In the genomic region with DNA sequence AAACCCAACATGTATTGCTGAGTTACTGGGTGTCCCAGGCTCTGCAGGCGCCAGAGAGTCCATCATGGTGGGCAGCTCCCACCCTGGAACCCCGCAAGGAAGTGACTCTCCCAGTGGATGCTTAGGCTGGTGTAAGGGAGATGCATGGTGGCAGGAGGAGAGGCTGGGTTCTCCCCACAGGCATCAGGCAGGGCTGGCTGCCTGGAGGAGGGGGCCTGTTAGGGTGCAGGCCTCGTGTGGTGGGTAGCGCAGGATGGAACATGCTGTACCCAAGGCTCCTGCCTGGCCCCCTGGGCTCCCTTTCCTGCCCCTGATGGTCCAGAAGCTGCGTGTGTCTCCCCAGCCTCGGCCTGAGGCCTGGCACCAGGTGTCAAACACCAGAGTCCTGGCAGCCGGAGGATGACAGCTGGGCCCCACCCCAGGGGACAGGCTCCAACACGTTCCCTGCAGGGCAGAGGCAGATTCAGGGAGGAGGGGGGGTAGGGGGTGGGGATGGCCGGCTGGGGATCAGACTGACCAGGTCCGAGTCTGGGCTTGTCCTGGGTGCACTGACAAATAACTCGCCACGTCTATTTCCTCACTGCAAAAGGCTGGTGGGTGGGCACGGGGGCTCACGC, we compare ENCODE assay signal across 13 cellular contexts. TPM values are rescaled to one million over a fixed set of nuclear protein-coding genes. Genes with fewer than 3 reads are reported as not detected.
DNase-seq lines count a peak whose midpoint lies in the region; ATAC-seq and TF ChIP-seq lines count a peak whose summit lies in the region.
"Had no signal": no experiment of that assay in that cellular context is flagged by ENCODE, and none has a peak within 500 bp of the region (broad histone marks: within the 10 kb centered on the region; RNA-seq: fewer than 3 reads in every experiment).

No MANE protein-coding gene starts in this region.

- no peak overlapping the region for H3K4me2 ChIP-seq in hepatocyte

- WGBS in hepatocyte (ENCODE audit: low lambda C conversion rate, missing lambda C conversion rate), result 86% methylated on average over 14 of the region's 14 CpGs

- no peaks in the 10 kb centered on the region for H3K9me2 ChIP-seq in hepatocyte (replicated peaks; ENCODE audit: insufficient read depth)

- H3K9me3 ChIP-seq in WERI-Rb-1 (ENCODE audit: severe bottlenecking) (no peaks in the 10 kb centered on the region), hepatocyte (ENCODE audit: low read depth) (no peaks in the 10 kb centered on the region), thoracic aorta (no peaks in the 10 kb centered on the region)
- H3K9me3 ChIP-seq: pancreas had no signal

- ATAC-seq in thoracic aorta (ENCODE audit: insufficient number of reproducible peaks, low FRiP score, low read depth) (no peak), HG02678 (IDR thresholded peaks at IDR 0.05; ENCODE audit: unreplicated experiment) (no peak), HG02852 (IDR thresholded peaks at IDR 0.05; ENCODE audit: unreplicated experiment) (no peak), GM18502 (IDR thresholded peaks at IDR 0.05; ENCODE audit: poor library complexity, unreplicated experiment) (no peak)

- peaks cover 29% of the 10 kb centered on the region for H3K4me1 ChIP-seq in hepatocyte (ENCODE audit: insufficient read depth)
- H3K4me1 ChIP-seq in thoracic aorta (ENCODE audit: control insufficient read depth in 1 of 2, low read depth in 2 of 2), result peaks cover 20 to 56% of the 10 kb centered on the region in 2 donors

- H3K27me3 ChIP-seq in WERI-Rb-1 (ENCODE audit: insufficient read depth, low read depth, severe bottlenecking), result no peaks in the 10 kb centered on the region
- no peaks in the 10 kb centered on the region for H3K27me3 ChIP-seq in hepatocyte
- no peaks in the 10 kb centered on the region for H3K27me3 ChIP-seq in thoracic aorta (replicated peaks; ENCODE audit: insufficient read depth)
- H3K27me3 ChIP-seq: pancreas had no signal

- H2AFZ ChIP-seq in hepatocyte, result no peak overlapping the region

- DNase-seq in NCI-H1417 (lab: John Stamatoyannopoulos, UW) (peak in 2 of 3 experiments; percentile 29 to 57), NCI-H1417 treated with DMSO at 0.1 percent for 48 hours (lab: John Stamatoyannopoulos, UW) (no peak), WERI-Rb-1 (peak; percentile 80), hepatocyte (ENCODE audit: low spot score) (no peak), thoracic aorta (ENCODE audit: low spot score) (no peak)
- DNase-seq: 8988T, H9 had no signal

- H4K20me1 ChIP-seq in hepatocyte (ENCODE audit: insufficient read depth, poor library complexity, severe bottlenecking), result no peaks in the 10 kb centered on the region

- peak overlapping the region; percentile 86 for H3K27ac ChIP-seq in WERI-Rb-1
- H3K27ac ChIP-seq in hepatocyte, result peak overlapping the region; percentile 77
- peak overlapping the region; percentile 34 to 73 for H3K27ac ChIP-seq in thoracic aorta
- H3K27ac ChIP-seq: SK-N-MC had no signal

- TF ChIP-seq CTCF in WERI-Rb-1 (IDR thresholded peaks at IDR 0.05; ENCODE audit: low read depth, low read length) (no peak), hepatocyte (IDR thresholded peaks at IDR 0.05; ENCODE audit: poor library complexity) (no peak), thoracic aorta (IDR thresholded peaks at IDR 0.05) (no peak)

- H3K4me3 ChIP-seq in WERI-Rb-1 (ENCODE audit: low read depth, low read length) (no peak overlapping the region), hepatocyte (no peak overlapping the region), thoracic aorta (no peak overlapping the region)
- H3K4me3 ChIP-seq: pancreas, SK-N-MC had no signal

- no peaks in the 10 kb centered on the region for H3K79me2 ChIP-seq in hepatocyte

- H3K36me3 ChIP-seq in WERI-Rb-1 (no peaks in the 10 kb centered on the region), hepatocyte (replicated peaks; ENCODE audit: insufficient read depth, low read depth) (no peaks in the 10 kb centered on the region), thoracic aorta (no peaks in the 10 kb centered on the region)
- H3K36me3 ChIP-seq: pancreas had no signal

RNA-seq across cellular contexts. Expression of a gene that starts 40.2 kb away (rescaled TPM):
- total RNA-seq in hepatocyte, result 0.13 TPM in 1 of 2 replicates, not detected in the other
- polyA plus RNA-seq in hepatocyte, result not detected in 2 replicates
- not detected for total RNA-seq in thoracic aorta
- total RNA-seq: H9, lower leg skin, pancreas had no signal

Comparison
In these comparisons a context has a peak if more than half of its experiments do, and no peak if none do; other contexts are left out.
1. DNase-seq: peak in NCI-H1417 (2 of 3) and WERI-Rb-1 (single experiment); none in NCI-H1417 treated with DMSO at 0.1 percent for 48 hours (single experiment), hepatocyte (single experiment) and thoracic aorta (single experiment).
2. Peak in every context shown above with its lines, with median percentiles within 50 percentile points of each other: H3K27ac ChIP-seq.